In the genomic region with DNA sequence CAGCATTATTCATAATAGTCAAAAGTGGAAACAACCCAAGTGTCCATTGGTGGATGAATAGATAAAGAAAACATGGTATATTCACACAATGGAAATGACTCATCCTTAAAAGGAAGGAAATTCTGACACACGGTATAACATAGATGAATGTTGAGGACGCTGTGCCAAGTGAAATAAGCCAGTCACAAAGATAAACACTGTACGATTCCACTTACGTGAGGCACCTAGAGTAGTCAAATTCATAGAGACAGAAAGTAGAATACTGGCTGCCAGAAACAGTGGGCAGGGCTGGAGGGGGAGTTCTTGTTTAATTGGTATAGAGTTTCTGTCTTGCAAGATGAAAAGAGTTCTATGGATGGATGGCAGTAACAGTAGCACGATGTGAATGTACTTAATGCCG, we compare ENCODE assay signal across 8 cellular contexts. TPM values are rescaled to one million over a fixed set of nuclear protein-coding genes. Genes with fewer than 3 reads are reported as not detected.
DNase-seq lines count a peak whose midpoint lies in the region; ATAC-seq, FAIRE-seq and TF ChIP-seq lines count a peak whose summit lies in the region.

No MANE protein-coding gene starts in this region.

- no peaks in the 10 kb centered on the region for H4K20me1 ChIP-seq in GM23338 (replicated peaks; ENCODE audit: insufficient read depth)

- no peaks in the 10 kb centered on the region for H3K9me3 ChIP-seq in A549

- FAIRE-seq in A549 (lab: Jason Lieb, UNC): no peak
- FAIRE-seq in GM12891 (lab: Jason Lieb, UNC): peak; percentile 31

- H3K4me3 ChIP-seq in A549 (no peak overlapping the region), fibroblast of pulmonary artery (replicated peaks; ENCODE audit: low read depth, low read length) (no peak overlapping the region), GM23338 (no peak overlapping the region)

- WGBS in A549 (ENCODE audit: missing lambda C conversion rate): 34% methylated on average over 6 of the region's 6 CpGs

- no peaks in the 10 kb centered on the region for H3K9me2 ChIP-seq in GM23338 (ENCODE audit: insufficient read depth)

- POLR2A ChIA-PET in A549 (lab: Yijun Ruan, JAX): no interaction called here

- H3F3A ChIP-seq in GM23338 (replicated peaks; ENCODE audit: low read depth): no peaks in the 10 kb centered on the region

- H3K4me2 ChIP-seq in A549 (peak overlapping the region; percentile 32), GM23338 (no peak overlapping the region)

- H3K79me2 ChIP-seq in GM23338 (replicated peaks; ENCODE audit: insufficient read depth): no peaks in the 10 kb centered on the region

- H3K4me1 ChIP-seq in A549: no peaks in the 10 kb centered on the region
- H3K4me1 ChIP-seq in GM23338 (ENCODE audit: insufficient read depth): peaks cover 10% of the 10 kb centered on the region; the same call in 1 of the 2 replicates

- TF ChIP-seq CTCF in A549 (IDR thresholded peaks at IDR 0.05): no peak
- TF ChIP-seq CTCF in fibroblast of pulmonary artery (IDR thresholded peaks at IDR 0.05; ENCODE audit: low read length, missing control alignments): no peak
- TF ChIP-seq CTCF in GM23338 (conservative IDR thresholded peaks at IDR 0.05; ENCODE audit: low read depth in 2 of 2): no peak

- no peaks in the 10 kb centered on the region for H3K27me3 ChIP-seq in GM23338 (ENCODE audit: insufficient read depth)

- no peak for TF ChIP-seq POLR2A in A549 (IDR thresholded peaks at IDR 0.05; ENCODE audit: low read length)
- no peak for TF ChIP-seq POLR2A in GM12891 (IDR thresholded peaks at IDR 0.05; ENCODE audit: low read depth, low read length)

- DNase-seq in A549 (ENCODE audit: low read depth in 1 of 2, low spot score in 1 of 2): peak in 1 of 2 experiments; percentile 44
- DNase-seq in GM12891 (ENCODE audit: insufficient read length, low spot score): no peak
- peak; percentile 57 for DNase-seq in T-helper 2 cell treated with Interferon-gamma antibody and Interleukin-4, amounts not matched to agents 5 μg/mL and 100 μg/mL, for 36 hours (ENCODE audit: low spot score)
- peak; percentile 94 for DNase-seq in fibroblast of pulmonary artery (ENCODE audit: low read depth)
- DNase-seq in NCI-H2081 treated with DMSO at 0.1 percent for 48 hours (lab: John Stamatoyannopoulos, UW): no peak
- DNase-seq in NCI-H69 (lab: John Stamatoyannopoulos, UW): no peak
- no peak for DNase-seq in GM23338 (ENCODE audit: low spot score)

- no peak for TF ChIP-seq RAD21 in A549 (conservative IDR thresholded peaks at IDR 0.05 in 1 of 2, IDR thresholded peaks at IDR 0.05 in 1 of 2)

- H3K4me3 Mint-ChIP-seq in T-helper 2 cell treated with Interferon-gamma antibody and Interleukin-4, amounts not matched to agents 5 μg/mL and 100 μg/mL, for 36 hours: no peak overlapping the region
- H3K4me3 Mint-ChIP-seq in GM23338: no peak overlapping the region

- CTCF ChIA-PET in A549 (lab: Yijun Ruan, JAX): no interaction called here

- H3K27ac ChIP-seq in A549 (no peak overlapping the region), GM23338 (ENCODE audit: low read depth) (no peak overlapping the region)

- no peak for TF ChIP-seq EP300 in A549 (IDR thresholded peaks at IDR 0.05)

- no peaks in the 10 kb centered on the region for H3K36me3 Mint-ChIP-seq in T-helper 2 cell treated with Interferon-gamma antibody and Interleukin-4, amounts not matched to agents 5 μg/mL and 100 μg/mL, for 36 hours (ENCODE audit: low read depth)
- no peaks in the 10 kb centered on the region for H3K36me3 Mint-ChIP-seq in GM23338 (ENCODE audit: low read depth)

- no peaks in the 10 kb centered on the region for H3K36me3 ChIP-seq in GM23338 (ENCODE audit: insufficient read depth)

- peaks cover 10% of the 10 kb centered on the region for H3K4me1 Mint-ChIP-seq in T-helper 2 cell treated with Interferon-gamma antibody and Interleukin-4, amounts not matched to agents 5 μg/mL and 100 μg/mL, for 36 hours (ENCODE audit: low read depth)
- H3K4me1 Mint-ChIP-seq in GM23338: peaks cover 5% of the 10 kb centered on the region

- ATAC-seq in A549: peak in 1 of 2 experiments; percentile 73; a peak in 4 of 6 replicates
- no peak for ATAC-seq in GM23338
- ATAC-seq in GM21717 (IDR thresholded peaks at IDR 0.05; ENCODE audit: unreplicated experiment): no peak

- no peaks in the 10 kb centered on the region for H3K9me3 Mint-ChIP-seq in T-helper 2 cell treated with Interferon-gamma antibody and Interleukin-4, amounts not matched to agents 5 μg/mL and 100 μg/mL, for 36 hours
- H3K9me3 Mint-ChIP-seq in GM23338: no peaks in the 10 kb centered on the region

- no peaks in the 10 kb centered on the region for H3K27me3 Mint-ChIP-seq in T-helper 2 cell treated with Interferon-gamma antibody and Interleukin-4, amounts not matched to agents 5 μg/mL and 100 μg/mL, for 36 hours (ENCODE audit: low read depth)
- no peaks in the 10 kb centered on the region for H3K27me3 Mint-ChIP-seq in GM23338 (ENCODE audit: insufficient read depth, low read depth, poor library complexity)

- H2AFZ ChIP-seq in GM23338: no peak overlapping the region

- peak overlapping the region; percentile 33 for H3K27ac Mint-ChIP-seq in T-helper 2 cell treated with Interferon-gamma antibody and Interleukin-4, amounts not matched to agents 5 μg/mL and 100 μg/mL, for 36 hours
- H3K27ac Mint-ChIP-seq in GM23338: no peak overlapping the region

TF ChIP-seq in GM12891, 5 proteins besides CTCF, POLR2A, EP300 and RAD21:
- TF ChIP-seq POU2F2 (IDR thresholded peaks at IDR 0.05; ENCODE audit: low read depth, low read length) (no peak), PAX5 (IDR thresholded peaks at IDR 0.05; ENCODE audit: insufficient read depth, low read length, severe bottlenecking) (no peak), POLR2AphosphoS5 (IDR thresholded peaks at IDR 0.05; ENCODE audit: low read depth, low read length) (no peak), TAF1 (IDR thresholded peaks at IDR 0.05; ENCODE audit: low read depth, low read length) (no peak), SPI1 (IDR thresholded peaks at IDR 0.05; ENCODE audit: low read depth, low read length) (no peak)
TF ChIP-seq in GM12891: peak in this region for 0.

TF ChIP-seq in GM23338, 12 proteins besides CTCF, POLR2A, EP300 and RAD21:
- TF ChIP-seq REST (IDR thresholded peaks at IDR 0.05; ENCODE audit: unreplicated experiment): no peak
TF ChIP-seq in GM23338: peak in this region for 0.

RNA-seq across cellular contexts. Expression of gene KAT6B, which starts 26.6 kb away (rescaled TPM):
- polyA plus RNA-seq in A549 (2011; rRNA removed) (5.6 and 11.0 TPM in 2 replicates), A549 (2017; fragmentation: RNase III; extraction: RNeasy Plus Mini Kit Qiagen cat#74134 plus additional on column Dnase treatment) (5.5 to 6.0 TPM (median 5.7 TPM) in 3 replicates), GM23338 (2016; fragmentation: Nextera tagmentation; extraction: Ambion mirVana) (15.4 and 21.3 TPM in 2 replicates)
- polyA plus RNA-seq in A549 (2012; cell fraction: cytosol; rRNA removed): 2.4 and 3.1 TPM in 2 replicates
- polyA plus RNA-seq in A549 (2012; cell fraction: nucleus; rRNA removed): 4.4 and 6.2 TPM in 2 replicates
- 26.7 and 28.1 TPM in 2 replicates for polyA minus RNA-seq in A549 (2011; rRNA and poly(A)+ RNA removed)
- polyA plus RNA-seq in GM12891 (2012; ENCODE audit: low read depth, missing spikeins): 9.2 TPM
- total RNA-seq in GM23338 (2014; rRNA removed; shearing (Covaris generic)): 27.0 and 31.4 TPM in 2 replicates

Comparison
In these comparisons a context has a peak if more than half of its experiments do, and no peak if none do; other contexts are left out.
1. DNase-seq: peak in T-helper 2 cell treated with Interferon-gamma antibody and Interleukin-4, amounts not matched to agents 5 μg/mL and 100 μg/mL, for 36 hours (single experiment) and fibroblast of pulmonary artery (single experiment); none in GM12891 (single experiment), NCI-H2081 treated with DMSO at 0.1 percent for 48 hours (single experiment), NCI-H69 (single experiment) and GM23338 (single experiment).